ENCODE assay signal across 2 cellular contexts in the genomic region with DNA sequence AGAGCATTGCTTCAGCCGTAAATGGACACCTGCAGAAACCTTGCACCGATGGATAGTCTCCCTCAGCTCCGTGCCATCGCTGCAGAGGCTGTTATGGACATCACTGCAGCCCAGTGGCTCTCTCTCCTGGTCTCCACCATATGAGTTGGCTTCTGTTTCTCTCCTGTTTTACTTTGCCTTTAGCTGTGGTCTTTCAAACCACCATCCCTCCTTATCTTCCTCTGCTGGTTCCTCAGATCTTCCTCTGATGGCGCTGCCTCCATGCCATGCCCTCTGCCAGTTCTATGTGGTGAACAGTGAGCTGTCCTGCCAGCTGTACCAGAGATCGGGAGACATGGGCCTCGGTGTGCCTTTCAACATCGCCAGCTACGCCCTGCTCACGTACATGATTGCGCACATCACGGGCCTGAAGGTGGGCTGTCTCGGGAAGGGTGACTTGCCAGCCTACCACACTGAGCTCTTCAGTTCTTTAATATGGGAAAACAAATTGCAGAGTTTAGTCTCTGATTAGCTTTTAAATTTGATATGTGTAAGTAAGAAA.
TF ChIP-seq lines count a peak whose summit lies in the region.

No MANE protein-coding gene starts in this region.

TF ChIP-seq in HEK293, 187 proteins besides CTCF, POLR2A, EP300 and RAD21:
- TF ChIP-seq ZNF561 (tag by site-specific recombination; IDR thresholded peaks at IDR 0.05; ENCODE audit: borderline replicate concordance) (no peak), ZNF600 (tag by site-specific recombination; IDR thresholded peaks at IDR 0.05) (0 out of 2 replicates have a peak, but pooled peaks have one; percentile 42)
TF ChIP-seq in HEK293: peak in this region for 1.

TF ChIP-seq in H1, 55 proteins besides CTCF, POLR2A, EP300 and RAD21:
- TF ChIP-seq BRCA1 (IDR thresholded peaks at IDR 0.05; ENCODE audit: low read depth, low read length) = no peak
- no peak for TF ChIP-seq RNF2 (IDR thresholded peaks at IDR 0.05; ENCODE audit: borderline replicate concordance, low read depth, low read length, missing control alignments, poor library complexity, severe bottlenecking)
- TF ChIP-seq RBBP5 (IDR thresholded peaks at IDR 0.05; ENCODE audit: borderline replicate concordance, low read depth, low read length) = no peak
- TF ChIP-seq JUN (IDR thresholded peaks at IDR 0.05; ENCODE audit: low read depth, low read length) = no peak
- TF ChIP-seq POLR2AphosphoS5 (IDR thresholded peaks at IDR 0.05; ENCODE audit: low read depth, low read length) = peak; percentile 26; the same call in 1 of the 2 replicates
- TF ChIP-seq MAFK (IDR thresholded peaks at IDR 0.05; ENCODE audit: low read depth, low read length) = no peak
